ENCODE assay signal across 19 cellular contexts in the genomic region with DNA sequence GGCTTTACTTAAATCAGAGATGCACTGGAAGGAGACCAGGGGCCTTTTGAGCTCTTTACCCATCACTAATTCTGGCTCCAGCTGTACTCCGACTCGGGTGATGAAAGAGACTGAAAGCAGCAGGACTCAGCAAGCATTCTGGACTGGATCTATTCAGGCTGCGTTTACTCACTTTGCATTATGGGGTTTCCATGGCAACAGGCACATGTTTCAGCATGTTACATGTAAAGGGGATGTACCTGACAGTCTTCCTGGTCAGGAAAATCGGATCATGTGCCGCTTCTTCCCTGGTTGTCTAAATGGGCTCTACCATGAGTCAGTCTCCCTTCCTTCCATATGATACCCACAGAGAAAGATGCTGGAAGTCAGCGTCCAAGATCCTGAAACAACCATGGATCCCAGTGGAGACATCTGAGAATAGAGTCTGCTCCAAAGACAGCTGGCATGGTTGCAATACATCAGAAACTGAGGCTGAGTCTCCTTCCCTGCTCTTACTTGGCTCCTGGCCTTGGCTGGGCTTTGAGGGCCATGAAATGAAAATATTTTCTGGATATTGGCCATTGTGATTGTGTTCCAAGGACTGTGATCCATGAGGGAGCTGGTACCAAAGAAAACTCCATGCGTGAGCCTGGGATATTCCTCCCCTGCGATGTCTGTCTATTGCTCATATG.
A peak's percentile ranks its signal among the peaks of the same experiment; 100 is the strongest.
DNase-seq lines count a peak whose midpoint lies in the region; ATAC-seq and TF ChIP-seq lines count a peak whose summit lies in the region.
"Had no signal": no experiment of that assay in that cellular context is flagged by ENCODE, and none has a peak within 500 bp of the region (broad histone marks: within the 10 kb centered on the region; RNA-seq: fewer than 3 reads in every experiment).

No MANE protein-coding gene starts in this region.

- H2AFZ ChIP-seq in osteoblast (ENCODE audit: low read length): peak overlapping the region; percentile 69

- H3K36me3 ChIP-seq in osteoblast (ENCODE audit: insufficient read depth, low read length): no peaks in the 10 kb centered on the region
- H3K36me3 ChIP-seq: breast epithelium, thoracic aorta had no signal

- no peak overlapping the region for H3K4me3 ChIP-seq in osteoblast (ENCODE audit: insufficient read depth, low read length)
- H3K4me3 ChIP-seq: breast epithelium, thoracic aorta had no signal

- H3K27ac Mint-ChIP-seq in osteocyte (ENCODE audit: unreplicated experiment): no peak overlapping the region
- no peak overlapping the region for H3K27ac Mint-ChIP-seq in T-cell
- H3K27ac Mint-ChIP-seq: activated naive CD4-positive, alpha-beta T cell treated with anti-CD3 and anti-CD28 coated beads, Interleukin-2, amount 50 U/mL, for 72 hours; memory B cell had no signal

- no peak overlapping the region for H3K4me2 ChIP-seq in osteoblast (ENCODE audit: insufficient read depth, low read length)

- POLR2A ChIA-PET in T-cell (lab: Charles Lee): no interaction called here

- CTCF ChIA-PET in T-cell (lab: Charles Lee): no interaction called here

- no peaks in the 10 kb centered on the region for H4K20me1 ChIP-seq in osteoblast (ENCODE audit: insufficient read depth, low read length)

- peak; percentile 89 for ATAC-seq in esophagus mucosa
- no peak for ATAC-seq in T-cell (replicated peaks in 1 of 4)
- no peak for ATAC-seq in HG03039 (IDR thresholded peaks at IDR 0.05; ENCODE audit: unreplicated experiment)
- ATAC-seq: activated naive CD4-positive, alpha-beta T cell treated with anti-CD3 and anti-CD28 coated beads, Interleukin-2, amount 50 U/mL, for 72 hours had no signal

- H3K27me3 Mint-ChIP-seq in osteocyte (ENCODE audit: unreplicated experiment) (peaks cover 4% of the 10 kb centered on the region), T-cell (peaks cover 19 to 44% of the 10 kb centered on the region in 2 donors)
- H3K27me3 Mint-ChIP-seq: memory B cell had no signal

- no peaks in the 10 kb centered on the region for H3K79me2 ChIP-seq in osteoblast (ENCODE audit: insufficient read depth, low read length)

- H3K4me3 Mint-ChIP-seq in osteocyte (ENCODE audit: unreplicated experiment): no peak overlapping the region
- no peak overlapping the region for H3K4me3 Mint-ChIP-seq in T-cell
- H3K4me3 Mint-ChIP-seq: memory B cell had no signal

- H3K27me3 ChIP-seq in osteoblast (ENCODE audit: insufficient read depth, low read length): no peaks in the 10 kb centered on the region
- H3K27me3 ChIP-seq: breast epithelium had no signal

- H3K4me1 Mint-ChIP-seq in osteocyte (ENCODE audit: unreplicated experiment) (peaks cover 9% of the 10 kb centered on the region), T-cell (no peaks in the 10 kb centered on the region)

- no peaks in the 10 kb centered on the region for H3K9me3 ChIP-seq in osteoblast (ENCODE audit: low read depth, low read length)
- H3K9me3 ChIP-seq: breast epithelium, thoracic aorta had no signal

- TF ChIP-seq CTCF in osteoblast (IDR thresholded peaks at IDR 0.05; ENCODE audit: extremely low read depth, low read depth, low read length): no peak
- TF ChIP-seq CTCF in osteocyte (IDR thresholded peaks at IDR 0.05): no peak

- no peaks in the 10 kb centered on the region for H3K4me1 ChIP-seq in osteoblast (ENCODE audit: insufficient read depth, low read length)
- H3K4me1 ChIP-seq: breast epithelium had no signal

- H3K27ac ChIP-seq in osteoblast (ENCODE audit: low read depth, low read length): no peak overlapping the region
- H3K27ac ChIP-seq: 22Rv1, breast epithelium, thoracic aorta had no signal

- no peaks in the 10 kb centered on the region for H3K36me3 Mint-ChIP-seq in osteocyte (ENCODE audit: unreplicated experiment)
- no peaks in the 10 kb centered on the region for H3K36me3 Mint-ChIP-seq in T-cell
- H3K36me3 Mint-ChIP-seq: activated naive CD4-positive, alpha-beta T cell treated with anti-CD3 and anti-CD28 coated beads, Interleukin-2, amount 50 U/mL, for 72 hours; memory B cell had no signal

- H3K9me3 Mint-ChIP-seq in osteocyte (ENCODE audit: unreplicated experiment): no peaks in the 10 kb centered on the region
- H3K9me3 Mint-ChIP-seq in T-cell: no peaks in the 10 kb centered on the region
- H3K9me3 Mint-ChIP-seq: activated naive CD4-positive, alpha-beta T cell treated with anti-CD3 and anti-CD28 coated beads, Interleukin-2, amount 50 U/mL, for 72 hours; memory B cell had no signal

- DNase-seq in DMS 273 (lab: John Stamatoyannopoulos, UW; ENCODE audit: unreplicated experiment): peak; percentile 54
- no peak for DNase-seq in DMS 273 treated with DMSO at 0.1 percent for 48 hours (lab: John Stamatoyannopoulos, UW)
- peak; percentile 76 for DNase-seq in NCI-H446 treated with DMSO at 0.1 percent for 48 hours (lab: John Stamatoyannopoulos, UW)
- DNase-seq in osteoblast (ENCODE audit: insufficient read length, low spot score, missing footprints): no peak
- DNase-seq in osteocyte (ENCODE audit: extremely low spot score, unreplicated experiment): no peak
- DNase-seq in T-cell: no peak
- DNase-seq: activated CD4-positive, alpha-beta T cell treated with anti-CD3 and anti-CD28 coated beads, Interleukin-2, amount 50 U/mL, for 1 hour; activated T-cell treated with anti-CD3 and anti-CD28 coated beads, Interleukin-2, amount 50 U/mL, for 1 hour; effector memory CD4-positive, alpha-beta T cell; EL; NCI-H2107; stimulated activated CD4-positive, alpha-beta T cell treated with anti-CD3 and anti-CD28 coated beads, Interleukin-4, amount 100 ng/mL, for 24 hours had no signal

Comparison
In these comparisons a context has a peak if more than half of its experiments do, and no peak if none do; other contexts are left out.
1. DNase-seq: peak in DMS 273 (single experiment) and NCI-H446 treated with DMSO at 0.1 percent for 48 hours (single experiment); none in DMS 273 treated with DMSO at 0.1 percent for 48 hours (single experiment), osteoblast (single experiment), osteocyte (single experiment) and T-cell (0 of 34).